In the genomic region with DNA sequence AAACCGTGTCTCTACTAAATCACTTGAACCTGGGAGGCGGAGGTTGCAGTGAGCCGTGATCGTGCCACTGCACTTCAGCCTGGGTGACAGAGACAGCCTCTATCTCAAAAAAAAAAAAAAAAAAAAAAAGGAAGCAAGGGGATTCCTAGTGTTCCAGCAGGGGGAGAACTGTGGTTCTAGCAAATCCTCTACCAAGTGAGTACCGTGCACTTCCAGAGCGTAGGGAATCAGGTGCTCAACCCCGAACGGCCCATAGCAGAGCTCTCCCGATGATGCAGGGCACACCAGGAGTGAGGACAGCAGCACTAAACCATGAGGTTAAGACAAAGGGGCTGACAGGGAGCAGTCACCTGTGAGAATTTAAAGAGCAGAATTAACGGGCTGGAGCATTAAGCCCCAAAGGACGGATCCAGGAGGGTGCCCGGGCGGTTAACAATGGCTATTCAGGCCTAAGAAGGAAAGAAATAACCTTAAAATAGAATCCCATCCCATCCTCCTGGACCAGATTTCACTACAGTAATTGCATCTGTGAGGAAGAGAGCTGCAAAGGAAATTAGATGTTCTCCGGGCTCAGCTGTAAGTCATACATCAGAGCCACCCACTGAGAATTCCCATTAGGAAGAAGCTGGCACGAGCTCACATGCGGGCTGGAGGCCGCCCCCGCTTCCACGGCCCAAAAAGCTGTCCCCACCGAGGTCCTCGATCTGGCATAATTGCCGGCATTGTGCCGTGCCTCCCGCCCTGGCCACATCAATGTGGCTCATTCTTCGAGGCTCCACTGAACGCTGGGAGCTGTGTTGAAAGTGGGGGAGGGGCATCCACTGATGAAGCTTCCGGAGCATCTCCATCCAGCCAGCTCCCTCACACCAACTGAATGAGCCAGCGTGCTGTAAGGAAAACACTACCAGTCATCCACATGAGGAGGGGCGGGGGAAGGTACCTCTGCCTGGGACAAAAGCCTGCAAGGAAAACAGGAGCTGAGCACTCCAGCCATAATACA, we compare ENCODE assay signal across 10 cellular contexts.
A peak's percentile ranks its signal among the peaks of the same experiment; 100 is the strongest.
DNase-seq lines count a peak whose midpoint lies in the region; ATAC-seq and TF ChIP-seq lines count a peak whose summit lies in the region.
"Had no signal": no experiment of that assay in that cellular context is flagged by ENCODE, and none has a peak within 500 bp of the region (broad histone marks: within the 10 kb centered on the region; RNA-seq: fewer than 3 reads in every experiment).

No MANE protein-coding gene starts in this region.

- 58 to 66% (median 64%) methylated on average over 29 of the region's 29 CpGs for WGBS in psoas muscle, 3 donors

- DNase-seq in HT1080 (ENCODE audit: low read depth), result peak; percentile 21
- DNase-seq in NCI-H69 (lab: John Stamatoyannopoulos, UW), result peak; percentile 95
- DNase-seq in epithelial cell of esophagus (ENCODE audit: low read depth), result peak; percentile 83
- DNase-seq in retina, result peak; percentile 88
- DNase-seq in activated gamma-delta T cell treated with Interleukin-2 at 50 U/mL for 16 hours, result no peak
- no peak for DNase-seq in cortex of kidney (lab: John Stamatoyannopoulos, UW)
- no peak for DNase-seq in stimulated activated CD4-positive, alpha-beta T cell treated with anti-CD3 and anti-CD28 coated beads, Interleukin-4, amount 100 ng/mL, for 24 hours
- no peak for DNase-seq in psoas muscle
- DNase-seq: NCI-H2029 treated with DMSO at 0.1 percent for 48 hours had no signal

- TF ChIP-seq CTCF in epithelial cell of esophagus (IDR thresholded peaks at IDR 0.05; ENCODE audit: insufficient read depth, low read depth, low read length, missing control alignments) (no peak), psoas muscle (IDR thresholded peaks at IDR 0.05) (no peak)

- intact Hi-C loops in psoas muscle (cut with DNase I), result no loop called here

- no peaks in the 10 kb centered on the region for H3K4me1 ChIP-seq in psoas muscle

- no peaks in the 10 kb centered on the region for H3K9me3 ChIP-seq in psoas muscle

- H3K36me3 ChIP-seq in psoas muscle (ENCODE audit: insufficient read depth in 1 of 2, low read depth in 1 of 2), result no peaks in the 10 kb centered on the region

- H3K27me3 ChIP-seq in psoas muscle (ENCODE audit: insufficient read depth in 3 of 3, low read length in 2 of 3), result peaks cover 0 to 4% (median 0%) of the 10 kb centered on the region in 3 donors

- H3K4me3 ChIP-seq in epithelial cell of esophagus (ENCODE audit: low read length), result no peak overlapping the region
- H3K4me3 ChIP-seq in psoas muscle, result no peak overlapping the region

- ATAC-seq in psoas muscle, result no peak
- ATAC-seq: SK-N-SH treated with all-trans-retinoic acid at 6 μM for 48 hours had no signal

- H3K27ac ChIP-seq in psoas muscle, result no peak overlapping the region

Comparison
In these comparisons a context has a peak if more than half of its experiments do, and no peak if none do; other contexts are left out.
1. DNase-seq: peak in HT1080 (single experiment), NCI-H69 (single experiment), epithelial cell of esophagus (single experiment) and retina (single experiment); none in activated gamma-delta T cell treated with Interleukin-2 at 50 U/mL for 16 hours (single experiment), cortex of kidney (single experiment), stimulated activated CD4-positive, alpha-beta T cell treated with anti-CD3 and anti-CD28 coated beads, Interleukin-4, amount 100 ng/mL, for 24 hours (single experiment) and psoas muscle (0 of 2).